20 cellular contexts compared by ENCODE assay signal in the genomic region with DNA sequence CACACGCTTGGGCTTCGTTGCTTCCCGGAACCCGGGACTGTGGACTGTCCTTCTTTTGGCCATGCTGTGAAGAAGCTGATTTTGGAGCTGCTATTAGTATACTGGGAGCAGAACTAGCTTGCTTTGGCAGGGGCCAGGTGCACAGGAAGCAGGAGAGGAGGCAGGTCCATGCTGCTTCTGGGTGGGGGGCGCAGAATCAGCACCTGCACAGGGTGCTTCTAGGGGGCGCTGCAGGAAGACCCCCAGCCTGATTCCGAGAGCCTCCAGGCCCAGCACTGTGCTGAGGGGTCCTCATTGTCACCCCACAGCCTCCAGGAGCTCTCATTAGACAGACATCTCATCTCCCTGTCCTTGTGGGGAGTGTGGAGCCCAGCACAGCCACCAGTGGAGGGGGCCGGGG.
"Had no signal": no experiment of that assay in that cellular context is flagged by ENCODE, and none has a peak within 500 bp of the region (broad histone marks: within the 10 kb centered on the region; RNA-seq: fewer than 3 reads in every experiment).

No MANE protein-coding gene starts in this region.

- DNase-seq: activated CD4-positive, alpha-beta T cell treated with anti-CD3 and anti-CD28 coated beads, Interleukin-2, amount 10 ng/mL, durations not matched to agents 7 days and 5 days; activated CD8-positive, alpha-beta memory T cell treated with anti-CD3 and anti-CD28 coated beads, Interleukin-2, amount 50 U/mL, for 48 hours; activated gamma-delta T cell; activated T-cell treated with anti-CD3 and anti-CD28 coated beads, Interleukin-2, amount 50 U/mL, for 48 hours; dermis blood vessel endothelial cell; effector memory CD4-positive, alpha-beta T cell; esophagus squamous epithelium; mesenchymal stem cell; psoas muscle; right cardiac atrium; small intestine; stimulated activated CD4-positive, alpha-beta T cell treated with anti-CD3 and anti-CD28 coated beads, Interleukin-4, amount 100 ng/mL, for 24 hours; stomach; T-cell; T-helper 9 cell had no signal

- H3K4me3 ChIP-seq: adrenal gland, esophagus squamous epithelium, psoas muscle, stomach had no signal

- H3K27ac Mint-ChIP-seq: activated CD4-positive, alpha-beta T cell treated with anti-CD3 and anti-CD28 coated beads, Interleukin-2, amount 10 ng/mL, durations not matched to agents 7 days and 5 days; activated naive CD4-positive, alpha-beta T cell treated with anti-CD3 and anti-CD28 coated beads, Interleukin-2, amount 50 U/mL, for 24 hours; stimulated activated effector memory CD8-positive, alpha-beta T cell treated with anti-CD3 and anti-CD28 coated beads, Interleukin-12 subunit alpha, Interleukin-12 subunit beta, amount 100 ng/mL, for 72 hours; T-cell; type B pancreatic cell had no signal

- H3K27me3 Mint-ChIP-seq: activated CD4-positive, alpha-beta T cell treated with anti-CD3 and anti-CD28 coated beads, Interleukin-2, amount 10 ng/mL, durations not matched to agents 7 days and 5 days had no signal

- H3K4me3 Mint-ChIP-seq: activated CD4-positive, alpha-beta T cell treated with anti-CD3 and anti-CD28 coated beads, Interleukin-2, amount 10 ng/mL, durations not matched to agents 7 days and 5 days; activated naive CD4-positive, alpha-beta T cell treated with anti-CD3 and anti-CD28 coated beads, Interleukin-2, amount 50 U/mL, for 24 hours; stimulated activated effector memory CD8-positive, alpha-beta T cell treated with anti-CD3 and anti-CD28 coated beads, Interleukin-12 subunit alpha, Interleukin-12 subunit beta, amount 100 ng/mL, for 72 hours; T-cell; type B pancreatic cell had no signal

- H3K36me3 ChIP-seq: adrenal gland, esophagus squamous epithelium, stomach had no signal

- H3K27me3 ChIP-seq: adrenal gland had no signal

- H3K9me3 Mint-ChIP-seq: activated CD4-positive, alpha-beta T cell treated with anti-CD3 and anti-CD28 coated beads, Interleukin-2, amount 10 ng/mL, durations not matched to agents 7 days and 5 days; activated naive CD4-positive, alpha-beta T cell treated with anti-CD3 and anti-CD28 coated beads, Interleukin-2, amount 50 U/mL, for 24 hours; T-cell; type B pancreatic cell had no signal

- H3K27ac ChIP-seq: esophagus squamous epithelium, psoas muscle, stomach had no signal

- H3K4me1 Mint-ChIP-seq: activated CD4-positive, alpha-beta T cell treated with anti-CD3 and anti-CD28 coated beads, Interleukin-2, amount 10 ng/mL, durations not matched to agents 7 days and 5 days; activated naive CD4-positive, alpha-beta T cell treated with anti-CD3 and anti-CD28 coated beads, Interleukin-2, amount 50 U/mL, for 24 hours; T-cell had no signal

- H3K36me3 Mint-ChIP-seq: activated naive CD4-positive, alpha-beta T cell treated with anti-CD3 and anti-CD28 coated beads, Interleukin-2, amount 50 U/mL, for 24 hours; T-cell; type B pancreatic cell had no signal

- ATAC-seq: activated CD4-positive, CD25-positive, alpha-beta regulatory T cell treated with anti-CD3 and anti-CD28 coated beads, Interleukin-2, amount 50 U/mL, for 24 hours; stimulated activated effector memory CD8-positive, alpha-beta T cell treated with anti-CD3 and anti-CD28 coated beads, Interleukin-12 subunit alpha, Interleukin-12 subunit beta, amount 100 ng/mL, for 72 hours; T-cell had no signal

- H3K9me3 ChIP-seq: adrenal gland, esophagus squamous epithelium, psoas muscle, stomach had no signal

- H3K4me1 ChIP-seq: esophagus squamous epithelium, psoas muscle, stomach had no signal
